11 cellular contexts compared by ENCODE assay signal in genomic region chr19:35905178-35905727, GRCh38. TPM values are rescaled to one million over a fixed set of nuclear protein-coding genes. Genes with fewer than 3 reads are reported as not detected.
DNase-seq lines count a peak whose midpoint lies in the region; ATAC-seq and TF ChIP-seq lines count a peak whose summit lies in the region.
"Had no signal": no experiment of that assay in that cellular context is flagged by ENCODE, and none has a peak within 500 bp of the region (broad histone marks: within the 10 kb centered on the region; RNA-seq: fewer than 3 reads in every experiment).

No MANE protein-coding gene starts in this region.

- CTCF ChIA-PET in OCI-LY7 (lab: Charles Lee; ENCODE audit: unreplicated experiment): no interaction called here

- no peaks in the 10 kb centered on the region for H3K36me3 ChIP-seq in OCI-LY7 (ENCODE audit: insufficient read depth, low read length)
- no peaks in the 10 kb centered on the region for H3K36me3 ChIP-seq in esophagus muscularis mucosa
- no peaks in the 10 kb centered on the region for H3K36me3 ChIP-seq in prostate gland

- intact Hi-C loops in OCI-LY7 (cut with micrococcal nuclease; ENCODE audit: unreplicated experiment): no loop called here
- intact Hi-C loops in esophagus muscularis mucosa (cut with DNase I): no loop called here
- intact Hi-C loops in prostate gland (cut with DNase I): no loop called here

- BruUV-seq in OCI-LY7 (replicated peaks; lab: Mats Ljungman, UMichigan): no TSS peak

- ATAC-seq in GM21717 (IDR thresholded peaks at IDR 0.05; ENCODE audit: unreplicated experiment): no peak
- ATAC-seq: activated CD4-positive, CD25-positive, alpha-beta regulatory T cell treated with anti-CD3 and anti-CD28 coated beads, Interleukin-2, amount 50 U/mL, for 24 hours had no signal

- peaks cover 11% of the 10 kb centered on the region; the same call in 1 of the 2 replicates for H3K79me2 ChIP-seq in OCI-LY7 (ENCODE audit: insufficient read depth, low read depth, low read length)

- no peak overlapping the region for H3K4me3 ChIP-seq in OCI-LY7 (ENCODE audit: low read depth, low read length, poor library complexity, severe bottlenecking)
- no peak overlapping the region for H3K4me3 ChIP-seq in esophagus muscularis mucosa
- no peak overlapping the region for H3K4me3 ChIP-seq in skin epidermis
- no peak overlapping the region for H3K4me3 ChIP-seq in prostate gland
- H3K4me3 ChIP-seq: lung had no signal

- H3K9me2 ChIP-seq in OCI-LY7 (ENCODE audit: insufficient read depth, low read length): no peaks in the 10 kb centered on the region

- POLR2A ChIA-PET in OCI-LY7 (lab: Charles Lee): no interaction called here

- H3K27ac ChIP-seq in OCI-LY7 (ENCODE audit: low read depth, low read length, poor library complexity, severe bottlenecking): peak overlapping the region; percentile 87
- peak overlapping the region; percentile 11 to 92 (median 59) for H3K27ac ChIP-seq in esophagus muscularis mucosa (replicated peaks in 1 of 4)
- H3K27ac ChIP-seq in skin epidermis: peak overlapping the region in 15 of 21 experiments; percentile 22 to 97 (median 70)
- no peak overlapping the region for H3K27ac ChIP-seq in prostate gland

- TF ChIP-seq EP300 in esophagus muscularis mucosa (IDR thresholded peaks at IDR 0.05): no peak

- TF ChIP-seq POLR2A in esophagus muscularis mucosa (IDR thresholded peaks at IDR 0.05; ENCODE audit: low read depth): no peak
- no peak for TF ChIP-seq POLR2A in prostate gland (IDR thresholded peaks at IDR 0.05)

- H3K4me1 ChIP-seq in OCI-LY7 (ENCODE audit: insufficient read depth, low read length, poor library complexity, severe bottlenecking): peaks cover 70% of the 10 kb centered on the region
- peaks cover 4 to 48% (median 42%) of the 10 kb centered on the region in 4 donors for H3K4me1 ChIP-seq in esophagus muscularis mucosa
- H3K4me1 ChIP-seq in prostate gland (replicated peaks): no peaks in the 10 kb centered on the region

- H3K27me3 ChIP-seq in esophagus muscularis mucosa: no peaks in the 10 kb centered on the region
- H3K27me3 ChIP-seq in prostate gland (replicated peaks; ENCODE audit: insufficient read depth): no peaks in the 10 kb centered on the region

- H3K9me3 ChIP-seq in OCI-LY7 (ENCODE audit: low read length): no peaks in the 10 kb centered on the region
- H3K9me3 ChIP-seq in esophagus muscularis mucosa: no peaks in the 10 kb centered on the region
- H3K9me3 ChIP-seq in prostate gland: no peaks in the 10 kb centered on the region

- no peak overlapping the region for H3K4me2 ChIP-seq in OCI-LY7 (ENCODE audit: low read length)

- H4K20me1 ChIP-seq in OCI-LY7 (ENCODE audit: insufficient read depth, low read length): no peaks in the 10 kb centered on the region

- DNase-seq in EL (peak; percentile 21), OCI-LY7 (ENCODE audit: low spot score) (no peak), esophagus muscularis mucosa (ENCODE audit: extremely low spot score) (no peak), prostate gland (ENCODE audit: low spot score) (no peak), SHP77 (lab: John Stamatoyannopoulos, UW) (no peak)
- DNase-seq: activated naive CD4-positive, alpha-beta T cell treated with anti-CD3 and anti-CD28 coated beads for 36 hours; NCI-H226 had no signal

- 72% methylated on average over 6 of the region's 6 CpGs for WGBS in esophagus muscularis mucosa
- 70% methylated on average over 6 of the region's 6 CpGs for WGBS in prostate gland

- H2AFZ ChIP-seq in OCI-LY7 (ENCODE audit: low read length): no peak overlapping the region

- no peak for TF ChIP-seq CTCF in OCI-LY7 (conservative IDR thresholded peaks at IDR 0.05; ENCODE audit: low read length)
- TF ChIP-seq CTCF in esophagus muscularis mucosa (IDR thresholded peaks at IDR 0.05): no peak
- TF ChIP-seq CTCF in prostate gland (IDR thresholded peaks at IDR 0.05): no peak

RNA-seq across cellular contexts. Expression of gene TYROBP, which starts 2.8 kb away (rescaled TPM):
- not detected in 2 replicates for total RNA-seq in OCI-LY7 (2014; rRNA removed; shearing (Covaris generic))
- total RNA-seq in OCI-LY7 (2022) (not detected in 2 replicates), esophagus muscularis mucosa (100 to 1,000 TPM in 1 of 4 donors, 10 to 100 TPM in 3; 47.1 to 145 (median 50.7) TPM), prostate gland (10 to 100 TPM; 30.6 to 60.7 TPM)
- total RNA-seq: activated naive CD4-positive, alpha-beta T cell treated with anti-CD3 and anti-CD28 coated beads for 36 hours had no signal

RNA-seq across cellular contexts. Expression of gene HCST, which starts 2.9 kb away (rescaled TPM):
- total RNA-seq in OCI-LY7 (2014; rRNA removed; shearing (Covaris generic)): 8.1 and 15.0 TPM in 2 replicates
- total RNA-seq in OCI-LY7 (2022) (25.2 and 36.0 TPM in 2 replicates), esophagus muscularis mucosa (10 to 100 TPM in 1 of 4 donors, 1 to 10 TPM in 1, not detected in 2; 3.7 to 14.6 TPM), prostate gland (1 to 10 TPM in 1 of 2 donors, not detected in 1; 4.9 TPM)

RNA-seq across cellular contexts. Expression of gene NFKBID, which starts 4.9 kb away (rescaled TPM):
- 48.6 and 57.4 TPM in 2 replicates for total RNA-seq in OCI-LY7 (2014; rRNA removed; shearing (Covaris generic))
- 40.5 and 42.6 TPM in 2 replicates for total RNA-seq in OCI-LY7 (2022)
- 1 to 10 TPM; 2.5 to 6.2 (median 5.3) TPM for total RNA-seq in esophagus muscularis mucosa
- 10 to 100 TPM in 1 of 2 donors, 1 to 10 TPM in 1; 5.6 to 10.8 TPM for total RNA-seq in prostate gland

RNA-seq across cellular contexts. Expression of gene LRFN3, which starts 30.9 kb away (rescaled TPM):
- total RNA-seq in OCI-LY7 (2014; rRNA removed; shearing (Covaris generic)): 2.8 and 3.1 TPM in 2 replicates
- total RNA-seq in OCI-LY7 (2022): 3.4 and 6.0 TPM in 2 replicates
- 10 to 100 TPM in 3 of 4 donors, 1 to 10 TPM in 1; 7.5 to 22.6 (median 15.3) TPM for total RNA-seq in esophagus muscularis mucosa
- 10 to 100 TPM; 21.7 to 32.3 TPM for total RNA-seq in prostate gland

RNA-seq across cellular contexts. Expression of gene APLP1, which starts 36.9 kb away (rescaled TPM):
- total RNA-seq in OCI-LY7 (2014; rRNA removed; shearing (Covaris generic)): 0.13 TPM in 1 of 2 replicates, not detected in the other
- total RNA-seq in OCI-LY7 (2022) (0.70 and 1.2 TPM in 2 replicates), esophagus muscularis mucosa (10 to 100 TPM in 2 of 4 donors, 1 to 10 TPM in 2; 4.6 to 14.6 (median 8.8) TPM), prostate gland (10 to 100 TPM in 1 of 2 donors, 1 to 10 TPM in 1; 3.6 to 38.0 TPM)

Comparison
In these comparisons a context has a peak if more than half of its experiments do, and no peak if none do; other contexts are left out.
1. H3K27ac ChIP-seq: peak in OCI-LY7 (single experiment), esophagus muscularis mucosa (4 of 4) and skin epidermis (15 of 21); none in prostate gland (0 of 2).
2. RNA of gene TYROBP, which starts 2.8 kb away (total RNA-seq): 30.6 to 60.7 TPM in prostate gland and 47.1 to 145 TPM in esophagus muscularis mucosa; not detected in OCI-LY7; every median in the first group is over 10 times any median in the second.